Comparison of ENCODE assay signal across 23 cellular contexts in genomic region chr4:53830511-53830910, GRCh38.
DNase-seq lines count a peak whose midpoint lies in the region; ATAC-seq and TF ChIP-seq lines count a peak whose summit lies in the region.
"Had no signal": no experiment of that assay in that cellular context is flagged by ENCODE, and none has a peak within 500 bp of the region (broad histone marks: within the 10 kb centered on the region; RNA-seq: fewer than 3 reads in every experiment).

No MANE protein-coding gene starts in this region.

- no peaks in the 10 kb centered on the region for H3K4me1 Mint-ChIP-seq in activated CD4-positive, alpha-beta memory T cell treated with anti-CD3 and anti-CD28 coated beads, Interleukin-2, amount 10 ng/mL, durations not matched to agents 7 days and 5 days
- H3K4me1 Mint-ChIP-seq: CD4-positive, alpha-beta memory T cell; GM23338 had no signal

- H3K27ac Mint-ChIP-seq in activated CD4-positive, alpha-beta memory T cell treated with anti-CD3 and anti-CD28 coated beads, Interleukin-2, amount 10 ng/mL, durations not matched to agents 7 days and 5 days, result no peak overlapping the region
- H3K27ac Mint-ChIP-seq: CD4-positive, alpha-beta memory T cell; GM23338 had no signal

- H3K36me3 Mint-ChIP-seq in activated CD4-positive, alpha-beta memory T cell treated with anti-CD3 and anti-CD28 coated beads, Interleukin-2, amount 10 ng/mL, durations not matched to agents 7 days and 5 days (ENCODE audit: low read depth), result no peaks in the 10 kb centered on the region
- H3K36me3 Mint-ChIP-seq: CD4-positive, alpha-beta memory T cell had no signal

- no peaks in the 10 kb centered on the region for H3K27me3 Mint-ChIP-seq in activated CD4-positive, alpha-beta memory T cell treated with anti-CD3 and anti-CD28 coated beads, Interleukin-2, amount 10 ng/mL, durations not matched to agents 7 days and 5 days

- peak; percentile 1 for DNase-seq in NCI-H345 (lab: John Stamatoyannopoulos, UW)
- no peak for DNase-seq in NCI-H345 treated with DMSO at 0.1 percent for 48 hours (lab: John Stamatoyannopoulos, UW; ENCODE audit: unreplicated experiment)
- peak; percentile 18 for DNase-seq in HuH-7 (ENCODE audit: low spot score)
- DNase-seq in NCI-H69 (lab: John Stamatoyannopoulos, UW), result peak; percentile 26
- peak in 1 of 2 donors; percentile 52 for DNase-seq in left colon
- no peak for DNase-seq in activated CD4-positive, alpha-beta memory T cell treated with anti-CD3 and anti-CD28 coated beads, Interleukin-2, amount 10 ng/mL, durations not matched to agents 7 days and 5 days
- DNase-seq in stimulated activated CD4-positive, alpha-beta T cell treated with anti-CD3 and anti-CD28 coated beads, Interleukin-4, amount 100 ng/mL, for 1 hour, result no peak
- DNase-seq in HEK293T (ENCODE audit: extremely low spot score), result no peak
- DNase-seq: 8988T; Calu3; CD4-positive, alpha-beta memory T cell; DMS153; GDM1; KBM-7; NCI-H1092; NCI-H1436; NCI-H2081; NCI-H2171; NCI-H446; NCI-H82; OCI-M1 had no signal

- POLR2A ChIA-PET in activated CD4-positive, alpha-beta memory T cell treated with anti-CD3 and anti-CD28 coated beads, Interleukin-2, amount 10 ng/mL, durations not matched to agents 7 days and 5 days (lab: Charles Lee), result no interaction called here
- POLR2A ChIA-PET in HEK293T (lab: Yijun Ruan, JAX), result no interaction called here

- CTCF ChIA-PET in activated CD4-positive, alpha-beta memory T cell treated with anti-CD3 and anti-CD28 coated beads, Interleukin-2, amount 10 ng/mL, durations not matched to agents 7 days and 5 days (lab: Charles Lee), result no interaction called here
- CTCF ChIA-PET in HEK293T (lab: Yijun Ruan, JAX), result no interaction called here

- peaks cover 15% of the 10 kb centered on the region for H3K9me3 Mint-ChIP-seq in activated CD4-positive, alpha-beta memory T cell treated with anti-CD3 and anti-CD28 coated beads, Interleukin-2, amount 10 ng/mL, durations not matched to agents 7 days and 5 days

- ATAC-seq in left colon, result peak; percentile 76
- ATAC-seq: GM23338, Right ventricle myocardium inferior had no signal

- no peak overlapping the region for H3K4me3 Mint-ChIP-seq in activated CD4-positive, alpha-beta memory T cell treated with anti-CD3 and anti-CD28 coated beads, Interleukin-2, amount 10 ng/mL, durations not matched to agents 7 days and 5 days
- H3K4me3 Mint-ChIP-seq: CD4-positive, alpha-beta memory T cell; GM23338 had no signal

- intact Hi-C loops in left colon (cut with DNase I, micrococcal nuclease), result no loop called here

TF ChIP-seq in HEK293T, 16 proteins besides CTCF, POLR2A, EP300 and RAD21:
- TF ChIP-seq SUZ12 (IDR thresholded peaks at IDR 0.05) (no peak), TARDBP (IDR thresholded peaks at IDR 0.05) (no peak), FOXK2 (IDR thresholded peaks at IDR 0.05) (no peak), ELF4 (IDR thresholded peaks at IDR 0.05) (no peak), FOXA1 (IDR thresholded peaks at IDR 0.05) (no peak), PKNOX1 (IDR thresholded peaks at IDR 0.05) (no peak), HDGF (IDR thresholded peaks at IDR 0.05; ENCODE audit: borderline replicate concordance) (no peak), LEF1 (IDR thresholded peaks at IDR 0.05; ENCODE audit: borderline replicate concordance) (no peak), CTBP1 (IDR thresholded peaks at IDR 0.05; ENCODE audit: borderline replicate concordance) (no peak), L3MBTL2 (conservative IDR thresholded peaks at IDR 0.05) (no peak), NFRKB (IDR thresholded peaks at IDR 0.05) (no peak), ZNF384 (IDR thresholded peaks at IDR 0.05) (no peak), SP1 (IDR thresholded peaks at IDR 0.05) (no peak), ARNT (IDR thresholded peaks at IDR 0.05) (no peak), BHLHE40 (IDR thresholded peaks at IDR 0.05; ENCODE audit: borderline replicate concordance) (no peak), FOXM1 (IDR thresholded peaks at IDR 0.05; ENCODE audit: borderline replicate concordance) (no peak)

Comparison
In these comparisons a context has a peak if more than half of its experiments do, and no peak if none do; other contexts are left out.
1. DNase-seq: peak in NCI-H345 (single experiment), HuH-7 (single experiment) and NCI-H69 (single experiment); none in NCI-H345 treated with DMSO at 0.1 percent for 48 hours (single experiment), activated CD4-positive, alpha-beta memory T cell treated with anti-CD3 and anti-CD28 coated beads, Interleukin-2, amount 10 ng/mL, durations not matched to agents 7 days and 5 days (single experiment), stimulated activated CD4-positive, alpha-beta T cell treated with anti-CD3 and anti-CD28 coated beads, Interleukin-4, amount 100 ng/mL, for 1 hour (single experiment) and HEK293T (single experiment).